8 cellular contexts compared by ENCODE assay signal in the genomic region with DNA sequence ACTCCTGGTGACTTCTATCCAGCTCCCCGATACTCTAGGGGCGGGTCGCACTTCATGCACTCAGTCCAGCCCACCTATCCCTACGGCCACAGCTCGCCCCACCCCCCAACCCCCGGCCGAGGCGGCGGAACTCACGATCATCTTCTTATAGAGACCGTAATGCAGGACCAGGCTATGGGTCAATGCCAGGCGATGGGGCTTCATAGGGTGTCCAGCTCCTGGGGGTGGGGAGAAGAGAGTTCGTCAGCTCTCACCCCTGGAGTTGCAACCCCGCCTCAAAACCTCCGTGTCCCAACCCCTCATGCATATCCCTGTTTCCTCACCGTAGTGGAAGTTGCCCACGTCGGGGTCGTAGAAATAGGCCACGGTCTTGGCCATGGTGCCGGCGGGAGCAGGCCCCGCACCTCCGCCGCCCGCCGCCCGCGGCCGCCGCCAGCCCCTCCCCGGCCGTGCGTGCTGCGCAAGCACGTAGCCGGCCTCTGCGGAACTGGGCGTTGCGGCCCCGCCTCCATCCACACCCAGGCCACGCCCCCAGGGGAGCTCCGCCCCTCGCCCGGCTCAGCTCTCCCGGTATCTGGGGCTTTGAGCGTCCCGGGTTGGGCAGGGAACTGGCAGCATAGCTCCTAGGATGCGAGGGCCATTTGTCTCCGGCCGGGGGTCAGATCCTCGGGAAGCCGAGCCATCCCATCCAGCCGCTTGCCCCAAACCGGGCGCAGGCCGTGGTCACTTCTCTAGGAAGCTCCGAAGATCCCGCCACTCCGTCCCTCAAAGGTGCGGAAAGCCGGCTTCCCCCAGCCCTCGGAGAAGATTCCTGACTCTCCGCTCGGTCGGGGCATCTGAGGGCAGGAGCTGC. TPM values are rescaled to one million over a fixed set of nuclear protein-coding genes. Genes with fewer than 3 reads are reported as not detected.
DNase-seq lines count a peak whose midpoint lies in the region; ATAC-seq and TF ChIP-seq lines count a peak whose summit lies in the region.

A gene (minus strand): TSS at position 437 of the 853 bp plus-strand sequence. CDS start 59 bp downstream, at position 378.
A gene with protein sequence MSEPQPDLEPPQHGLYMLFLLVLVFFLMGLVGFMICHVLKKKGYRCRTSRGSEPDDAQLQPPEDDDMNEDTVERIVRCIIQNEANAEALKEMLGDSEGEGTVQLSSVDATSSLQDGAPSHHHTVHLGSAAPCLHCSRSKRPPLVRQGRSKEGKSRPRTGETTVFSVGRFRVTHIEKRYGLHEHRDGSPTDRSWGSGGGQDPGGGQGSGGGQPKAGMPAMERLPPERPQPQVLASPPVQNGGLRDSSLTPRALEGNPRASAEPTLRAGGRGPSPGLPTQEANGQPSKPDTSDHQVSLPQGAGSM (plus strand): TSS at position 585 of the 853 bp plus-strand sequence. CDS start 1,229 bp downstream, outside the sequence.

- H3K4me1 ChIP-seq in duodenal mucosa (ENCODE audit: control insufficient read depth in 1 of 2, insufficient read depth in 2 of 2, low read length in 2 of 2) (peaks cover 16 to 34% of the 10 kb centered on the region in 2 donors), lung (ENCODE audit: control insufficient read depth in 2 of 2, insufficient read depth in 2 of 2, low read length in 2 of 2) (peaks cover 0 to 15% of the 10 kb centered on the region in 2 donors)

- no peaks in the 10 kb centered on the region for H3K9me3 ChIP-seq in duodenal mucosa (ENCODE audit: control insufficient read depth in 1 of 2, low read length in 2 of 2)
- no peaks in the 10 kb centered on the region for H3K9me3 ChIP-seq in lung (ENCODE audit: control insufficient read depth in 2 of 2, insufficient read depth in 1 of 2, low read length in 1 of 2)

- WGBS in lung, 2 donors = 0 to 1% methylated on average over 64 to 66 of the region's 66 CpGs

- CTCF ChIA-PET in activated CD4-positive, alpha-beta memory T cell treated with anti-CD3 and anti-CD28 coated beads for 36 hours (lab: Charles Lee) = interaction anchor here (1.0 to 10.4 kb wide), 14 partner anchors 11 to 332 kb away, joined by 3 to 120 read pairs (median 8); a partner anchor contains a TSS

- H3K36me3 ChIP-seq in duodenal mucosa (ENCODE audit: control insufficient read depth in 1 of 2, insufficient read depth in 2 of 2, low read length in 2 of 2) (peaks cover 0 to 12% of the 10 kb centered on the region in 2 donors), lung (ENCODE audit: control insufficient read depth in 2 of 2, insufficient read depth in 2 of 2, low read length in 2 of 2) (peaks cover 0 to 7% of the 10 kb centered on the region in 2 donors)

- peak within 1 kb of the TSS; percentile 85 to 91 for H3K9ac ChIP-seq in duodenal mucosa (ENCODE audit: low read depth in 1 of 2, low read length in 2 of 2)

- DNase-seq in C1 segment of cervical spinal cord (lab: John Stamatoyannopoulos, UW) = peak; percentile 13 to 92 (median 84)
- DNase-seq in NCI-H748 treated with DMSO at 0.1 percent for 48 hours (lab: John Stamatoyannopoulos, UW) = peak; percentile 81
- DNase-seq in activated CD4-positive, alpha-beta memory T cell treated with anti-CD3 and anti-CD28 coated beads for 36 hours = peak; percentile 96
- DNase-seq in lung (ENCODE audit: low spot score) = peak; percentile 93
- DNase-seq in stimulated activated CD4-positive, alpha-beta T cell treated with anti-CD3 and anti-CD28 coated beads, TNF-alpha, amount 100 ng/mL, for 1 hour (ENCODE audit: low read depth in 3 of 3, low spot score in 1 of 3) = peak; percentile 77 to 98 (median 88)

- H3K27me3 ChIP-seq in duodenal mucosa (ENCODE audit: control insufficient read depth in 1 of 2, insufficient read depth in 2 of 2, low read length in 2 of 2) (no peaks in the 10 kb centered on the region), lung (ENCODE audit: control insufficient read depth, insufficient read depth) (no peaks in the 10 kb centered on the region)

- H3K4me3 ChIP-seq in duodenal mucosa (ENCODE audit: low read depth in 1 of 2, low read length in 2 of 2) = peak within 1 kb of the TSS; percentile 91 to 98
- peak within 1 kb of the TSS; percentile 77 for H3K4me3 ChIP-seq in lung

- ATAC-seq in GM19324 (IDR thresholded peaks at IDR 0.05; ENCODE audit: low FRiP score, unreplicated experiment) = peak; percentile 83
- peak; percentile 70 for ATAC-seq in HG03460 (IDR thresholded peaks at IDR 0.05; ENCODE audit: unreplicated experiment)
- ATAC-seq in lung (ENCODE audit: insufficient read depth, low FRiP score) = peak; percentile 99

- no peaks in the 10 kb centered on the region for H3K27me3 Mint-ChIP-seq in activated CD4-positive, alpha-beta memory T cell treated with anti-CD3 and anti-CD28 coated beads for 36 hours

- intact Hi-C loops in activated CD4-positive, alpha-beta memory T cell treated with anti-CD3 and anti-CD28 coated beads for 36 hours (cut with micrococcal nuclease) = loop anchor here (1.0 to 2.0 kb wide), 4 partner anchors 15 to 44 kb away; a partner anchor contains a TSS

- H3K4me1 Mint-ChIP-seq in activated CD4-positive, alpha-beta memory T cell treated with anti-CD3 and anti-CD28 coated beads for 36 hours (ENCODE audit: low read depth) = peaks cover 48% of the 10 kb centered on the region

- peak within 1 kb of the TSS; percentile 94 for H3K4me3 Mint-ChIP-seq in activated CD4-positive, alpha-beta memory T cell treated with anti-CD3 and anti-CD28 coated beads for 36 hours

- H3K9me3 Mint-ChIP-seq in activated CD4-positive, alpha-beta memory T cell treated with anti-CD3 and anti-CD28 coated beads for 36 hours = no peaks in the 10 kb centered on the region

- peak within 1 kb of the TSS; percentile 80 for H3K27ac Mint-ChIP-seq in activated CD4-positive, alpha-beta memory T cell treated with anti-CD3 and anti-CD28 coated beads for 36 hours

- POLR2A ChIA-PET in activated CD4-positive, alpha-beta memory T cell treated with anti-CD3 and anti-CD28 coated beads for 36 hours (lab: Charles Lee) = interaction anchor here (0.8 to 5.1 kb wide), 15 partner anchors 11 to 365 kb away, joined by 3 to 44 read pairs (median 4); a partner anchor contains a TSS

- peaks cover 17% of the 10 kb centered on the region for H3K36me3 Mint-ChIP-seq in activated CD4-positive, alpha-beta memory T cell treated with anti-CD3 and anti-CD28 coated beads for 36 hours

- H3K27ac ChIP-seq in duodenal mucosa (ENCODE audit: low read depth, low read length) (peak within 1 kb of the TSS; percentile 64), lung (ENCODE audit: low read depth in 1 of 2, low read length in 1 of 2) (peak within 1 kb of the TSS; percentile 34 to 82)

- no peak for TF ChIP-seq CTCF in lung (IDR thresholded peaks at IDR 0.05; ENCODE audit: control extremely low read depth, extremely low read depth)

RNA-seq across cellular contexts. Expression of the first gene that starts in this region (rescaled TPM):
- total RNA-seq in activated CD4-positive, alpha-beta memory T cell treated with anti-CD3 and anti-CD28 coated beads for 36 hours = 10 to 100 TPM; 65.2 to 71.5 TPM
- 10 to 100 TPM; 52.3 to 62.5 TPM for total RNA-seq in lung
- polyA plus RNA-seq in lung = 10 to 100 TPM; 35.1 to 41.2 TPM

RNA-seq across cellular contexts. Expression of the second gene that starts in this region (rescaled TPM):
- total RNA-seq in activated CD4-positive, alpha-beta memory T cell treated with anti-CD3 and anti-CD28 coated beads for 36 hours = 10 to 100 TPM; 17.8 to 17.9 TPM
- total RNA-seq in lung = 1 to 10 TPM; 1.2 to 6.5 TPM
- polyA plus RNA-seq in lung = 1 to 10 TPM; 5.9 to 6.9 TPM

Comparison
In these comparisons a context has a peak if more than half of its experiments do, and no peak if none do; other contexts are left out.
1. Peak in every context shown above with its lines: DNase-seq, ATAC-seq, H3K4me3 ChIP-seq and H3K27ac ChIP-seq.